ENCODE assay signal across 16 cellular contexts in the genomic region with DNA sequence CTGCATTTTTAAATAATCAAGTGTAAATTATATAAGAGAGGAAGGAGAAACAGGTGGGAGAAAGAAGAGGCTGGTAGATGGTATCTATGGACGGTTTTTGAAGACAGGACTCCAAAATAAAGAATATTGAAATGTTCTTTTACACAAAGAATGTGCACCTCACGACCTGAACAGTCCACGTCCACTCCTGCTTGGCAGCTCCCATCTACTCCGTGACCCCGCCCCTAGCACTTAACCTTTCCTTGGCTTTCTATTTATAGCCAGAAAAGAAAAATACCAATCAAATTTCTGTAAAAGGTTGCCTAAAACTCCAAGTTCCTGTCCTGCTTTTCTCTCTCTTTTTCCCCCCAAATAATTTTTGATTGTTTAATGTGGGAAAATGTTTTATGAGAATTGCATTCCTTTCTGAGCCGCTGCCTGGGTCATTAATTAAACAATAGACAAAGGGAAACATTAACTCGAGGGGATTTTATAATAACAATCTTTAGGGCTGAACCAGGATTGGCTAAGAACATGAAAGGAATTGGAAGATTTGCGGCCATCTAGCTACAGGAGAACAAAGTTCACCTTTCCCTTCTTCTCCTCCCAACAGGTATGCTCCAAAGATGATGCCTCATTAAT.
"Had no signal": no experiment of that assay in that cellular context is flagged by ENCODE, and none has a peak within 500 bp of the region (broad histone marks: within the 10 kb centered on the region; RNA-seq: fewer than 3 reads in every experiment).

No MANE protein-coding gene starts in this region.

- H3K27me3 Mint-ChIP-seq: type B pancreatic cell had no signal

- H3K36me3 ChIP-seq: cardiac muscle cell, esophagus muscularis mucosa had no signal

- H3K9me3 ChIP-seq: esophagus muscularis mucosa had no signal

- H3K9me3 Mint-ChIP-seq: activated T-helper 2 cell treated with anti-CD3 and anti-CD28 coated beads, Interferon-gamma antibody, Interleukin-2, Interleukin-4, amounts not matched to agents 10 μg/mL and 5 μg/mL and 100 μg/mL, durations not matched to agents 14 hours and 24 hours and 36 hours; type B pancreatic cell had no signal

- H3K4me1 ChIP-seq: parathyroid adenoma had no signal

- H3K36me3 Mint-ChIP-seq: type B pancreatic cell had no signal

- H3K4me3 Mint-ChIP-seq: activated naive CD4-positive, alpha-beta T cell treated with anti-CD3 and anti-CD28 coated beads, Interleukin-2, amount 10 ng/mL, durations not matched to agents 7 days and 5 days; type B pancreatic cell had no signal

- FAIRE-seq: astrocyte had no signal

- H3K27ac Mint-ChIP-seq: activated naive CD4-positive, alpha-beta T cell treated with anti-CD3 and anti-CD28 coated beads, Interleukin-2, amount 10 ng/mL, durations not matched to agents 7 days and 5 days; activated T-helper 2 cell treated with anti-CD3 and anti-CD28 coated beads, Interferon-gamma antibody, Interleukin-2, Interleukin-4, amounts not matched to agents 10 μg/mL and 5 μg/mL and 100 μg/mL, durations not matched to agents 14 hours and 24 hours and 36 hours; type B pancreatic cell had no signal

- H3K4me3 ChIP-seq: cardiac muscle cell, esophagus muscularis mucosa, lung, SK-N-MC, skin epidermis had no signal

- H3K9ac ChIP-seq: parathyroid adenoma had no signal

- H3K27ac ChIP-seq: cardiac muscle cell, esophagus muscularis mucosa, parathyroid adenoma, SK-N-MC had no signal

- ATAC-seq: stimulated activated naive CD8-positive, alpha-beta T cell treated with anti-CD3 and anti-CD28 coated beads, Interleukin-15, Interleukin-2, amounts not matched to agents 100 U/mL and 50 U/mL, for 24 hours had no signal

- DNase-seq: activated CD4-positive, alpha-beta T cell treated with anti-CD3 and anti-CD28 coated beads, Interleukin-2, amount 50 U/mL, for 48 hours; activated naive CD4-positive, alpha-beta T cell treated with anti-CD3 and anti-CD28 coated beads, Interleukin-2, amount 10 ng/mL, durations not matched to agents 7 days and 5 days; retina; stimulated activated CD4-positive, alpha-beta T cell treated with anti-CD3 and anti-CD28 coated beads, Interleukin-4, amount 100 ng/mL, for 4 hours; stimulated activated CD8-positive, alpha-beta memory T cell treated with anti-CD3 and anti-CD28 coated beads, Interleukin-4, amount 100 ng/mL, for 48 hours; stimulated activated naive CD8-positive, alpha-beta T cell treated with anti-CD3 and anti-CD28 coated beads, Interleukin-15, Interleukin-2, amounts not matched to agents 100 U/mL and 50 U/mL, for 24 hours; T-helper 1 cell had no signal
